Comparison of ENCODE assay signal across 1 cellular context in genomic region chr9:35161713-35162604, GRCh38.
A peak's percentile ranks its signal among the peaks of the same experiment; 100 is the strongest.
TF ChIP-seq lines count a peak whose summit lies in the region.

Gene UNC13B, plus strand, starts transcription at chr9:35162009. Its CDS starts 275 bp downstream, at chr9:35162284.

TF ChIP-seq in K562, 482 proteins besides CTCF, POLR2A, EP300 and RAD21 (continued from another document and continues in another):
- TF ChIP-seq, protein P1, sequence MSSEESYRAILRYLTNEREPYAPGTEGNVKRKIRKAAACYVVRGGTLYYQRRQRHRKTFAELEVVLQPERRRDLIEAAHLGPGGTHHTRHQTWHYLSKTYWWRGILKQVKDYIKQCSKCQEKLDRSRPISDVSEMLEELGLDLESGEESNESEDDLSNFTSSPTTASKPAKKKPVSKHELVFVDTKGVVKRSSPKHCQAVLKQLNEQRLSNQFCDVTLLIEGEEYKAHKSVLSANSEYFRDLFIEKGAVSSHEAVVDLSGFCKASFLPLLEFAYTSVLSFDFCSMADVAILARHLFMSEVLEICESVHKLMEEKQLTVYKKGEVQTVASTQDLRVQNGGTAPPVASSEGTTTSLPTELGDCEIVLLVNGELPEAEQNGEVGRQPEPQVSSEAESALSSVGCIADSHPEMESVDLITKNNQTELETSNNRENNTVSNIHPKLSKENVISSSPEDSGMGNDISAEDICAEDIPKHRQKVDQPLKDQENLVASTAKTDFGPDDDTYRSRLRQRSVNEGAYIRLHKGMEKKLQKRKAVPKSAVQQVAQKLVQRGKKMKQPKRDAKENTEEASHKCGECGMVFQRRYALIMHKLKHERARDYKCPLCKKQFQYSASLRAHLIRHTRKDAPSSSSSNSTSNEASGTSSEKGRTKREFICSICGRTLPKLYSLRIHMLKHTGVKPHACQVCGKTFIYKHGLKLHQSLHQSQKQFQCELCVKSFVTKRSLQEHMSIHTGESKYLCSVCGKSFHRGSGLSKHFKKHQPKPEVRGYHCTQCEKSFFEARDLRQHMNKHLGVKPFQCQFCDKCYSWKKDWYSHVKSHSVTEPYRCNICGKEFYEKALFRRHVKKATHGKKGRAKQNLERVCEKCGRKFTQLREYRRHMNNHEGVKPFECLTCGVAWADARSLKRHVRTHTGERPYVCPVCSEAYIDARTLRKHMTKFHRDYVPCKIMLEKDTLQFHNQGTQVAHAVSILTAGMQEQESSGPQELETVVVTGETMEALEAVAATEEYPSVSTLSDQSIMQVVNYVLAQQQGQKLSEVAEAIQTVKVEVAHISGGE (CRISPR knock-in tag; IDR thresholded peaks at IDR 0.05), result peak in 1 of 3 experiments; percentile 30; a peak in 1 of 6 replicates
- TF ChIP-seq KAT2B (IDR thresholded peaks at IDR 0.05; ENCODE audit: low read depth, low read length) (no peak), ZNF785 (CRISPR knock-in tag; IDR thresholded peaks at IDR 0.05) (no peak), ZNF324 (CRISPR knock-in tag; IDR thresholded peaks at IDR 0.05) (no peak), RBM39 (optimal IDR thresholded peaks at IDR 0.05; ENCODE audit: low read depth, low read length) (no peak), NUFIP1 (IDR thresholded peaks at IDR 0.05; ENCODE audit: partially characterized antibody) (no peak), ZNF232 (CRISPR knock-in tag; IDR thresholded peaks at IDR 0.05) (no peak), HDAC1 (IDR thresholded peaks at IDR 0.05) (peak in 1 of 2 experiments; percentile 82; a peak in 2 of 4 replicates), SOX6 (IDR thresholded peaks at IDR 0.05) (peak; percentile 34; the same call in 1 of the 2 replicates), ZNF212 (CRISPR knock-in tag; IDR thresholded peaks at IDR 0.05) (no peak), KLF10 (CRISPR knock-in tag; IDR thresholded peaks at IDR 0.05) (no peak), STAT5B (CRISPR knock-in tag; IDR thresholded peaks at IDR 0.05) (no peak), PHF21A (IDR thresholded peaks at IDR 0.05; ENCODE audit: borderline replicate concordance, low read depth) (no peak), BCOR (IDR thresholded peaks at IDR 0.05) (peak; percentile 37; the same call in 1 of the 2 replicates), HOXB6 (CRISPR knock-in tag; IDR thresholded peaks at IDR 0.05; ENCODE audit: borderline replicate concordance) (no peak), PHB2 (IDR thresholded peaks at IDR 0.05; ENCODE audit: low read depth) (no peak), CREB5 (CRISPR knock-in tag; IDR thresholded peaks at IDR 0.05) (no peak), ZNF41 (CRISPR knock-in tag; conservative IDR thresholded peaks at IDR 0.05) (no peak), ZNF449 (CRISPR knock-in tag; IDR thresholded peaks at IDR 0.05) (no peak), TSHZ1 (CRISPR knock-in tag; IDR thresholded peaks at IDR 0.05) (no peak), CHCHD3 (CRISPR knock-in tag; IDR thresholded peaks at IDR 0.05) (no peak), LCOR (CRISPR knock-in tag; IDR thresholded peaks at IDR 0.05) (no peak), MAFG (tag; conservative IDR thresholded peaks at IDR 0.05) (no peak), SP1 (CRISPR knock-in tag; IDR thresholded peaks at IDR 0.05) (no peak; the same call in 1 of the 2 replicates), ZNF583 (CRISPR knock-in tag; IDR thresholded peaks at IDR 0.05) (no peak), NBN (IDR thresholded peaks at IDR 0.05; ENCODE audit: low read depth) (no peak), MGA (IDR thresholded peaks at IDR 0.05) (no peak), TFAM (CRISPR knock-in tag; conservative IDR thresholded peaks at IDR 0.05) (no peak), FOXP1 (CRISPR knock-in tag; IDR thresholded peaks at IDR 0.05) (no peak), ZNF436 (CRISPR knock-in tag; IDR thresholded peaks at IDR 0.05) (no peak), SREBF1 (IDR thresholded peaks at IDR 0.05; ENCODE audit: borderline replicate concordance, low read depth, low read length) (no peak), ZSCAN32 (CRISPR knock-in tag; IDR thresholded peaks at IDR 0.05) (no peak), ZBTB8A (IDR thresholded peaks at IDR 0.05; ENCODE audit: partially characterized antibody) (no peak), ZNF174 (CRISPR knock-in tag; IDR thresholded peaks at IDR 0.05) (no peak), CREBBP (IDR thresholded peaks at IDR 0.05; ENCODE audit: low read depth, low read length) (no peak), PRMT5 (CRISPR knock-in tag; IDR thresholded peaks at IDR 0.05) (no peak), DIDO1 (tag; IDR thresholded peaks at IDR 0.05; ENCODE audit: low read depth) (no peak), ZNF740 (CRISPR knock-in tag; IDR thresholded peaks at IDR 0.05) (no peak), ZNF740 (tag; IDR thresholded peaks at IDR 0.05) (no peak)
- TF ChIP-seq, protein P2, sequence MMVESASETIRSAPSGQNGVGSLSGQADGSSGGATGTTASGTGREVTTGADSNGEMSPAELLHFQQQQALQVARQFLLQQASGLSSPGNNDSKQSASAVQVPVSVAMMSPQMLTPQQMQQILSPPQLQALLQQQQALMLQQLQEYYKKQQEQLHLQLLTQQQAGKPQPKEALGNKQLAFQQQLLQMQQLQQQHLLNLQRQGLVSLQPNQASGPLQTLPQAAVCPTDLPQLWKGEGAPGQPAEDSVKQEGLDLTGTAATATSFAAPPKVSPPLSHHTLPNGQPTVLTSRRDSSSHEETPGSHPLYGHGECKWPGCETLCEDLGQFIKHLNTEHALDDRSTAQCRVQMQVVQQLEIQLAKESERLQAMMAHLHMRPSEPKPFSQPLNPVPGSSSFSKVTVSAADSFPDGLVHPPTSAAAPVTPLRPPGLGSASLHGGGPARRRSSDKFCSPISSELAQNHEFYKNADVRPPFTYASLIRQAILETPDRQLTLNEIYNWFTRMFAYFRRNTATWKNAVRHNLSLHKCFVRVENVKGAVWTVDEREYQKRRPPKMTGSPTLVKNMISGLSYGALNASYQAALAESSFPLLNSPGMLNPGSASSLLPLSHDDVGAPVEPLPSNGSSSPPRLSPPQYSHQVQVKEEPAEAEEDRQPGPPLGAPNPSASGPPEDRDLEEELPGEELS (CRISPR knock-in tag; IDR thresholded peaks at IDR 0.05; ENCODE audit: borderline replicate concordance), result no peak
